ENCODE assay signal across 9 cellular contexts in the genomic region with DNA sequence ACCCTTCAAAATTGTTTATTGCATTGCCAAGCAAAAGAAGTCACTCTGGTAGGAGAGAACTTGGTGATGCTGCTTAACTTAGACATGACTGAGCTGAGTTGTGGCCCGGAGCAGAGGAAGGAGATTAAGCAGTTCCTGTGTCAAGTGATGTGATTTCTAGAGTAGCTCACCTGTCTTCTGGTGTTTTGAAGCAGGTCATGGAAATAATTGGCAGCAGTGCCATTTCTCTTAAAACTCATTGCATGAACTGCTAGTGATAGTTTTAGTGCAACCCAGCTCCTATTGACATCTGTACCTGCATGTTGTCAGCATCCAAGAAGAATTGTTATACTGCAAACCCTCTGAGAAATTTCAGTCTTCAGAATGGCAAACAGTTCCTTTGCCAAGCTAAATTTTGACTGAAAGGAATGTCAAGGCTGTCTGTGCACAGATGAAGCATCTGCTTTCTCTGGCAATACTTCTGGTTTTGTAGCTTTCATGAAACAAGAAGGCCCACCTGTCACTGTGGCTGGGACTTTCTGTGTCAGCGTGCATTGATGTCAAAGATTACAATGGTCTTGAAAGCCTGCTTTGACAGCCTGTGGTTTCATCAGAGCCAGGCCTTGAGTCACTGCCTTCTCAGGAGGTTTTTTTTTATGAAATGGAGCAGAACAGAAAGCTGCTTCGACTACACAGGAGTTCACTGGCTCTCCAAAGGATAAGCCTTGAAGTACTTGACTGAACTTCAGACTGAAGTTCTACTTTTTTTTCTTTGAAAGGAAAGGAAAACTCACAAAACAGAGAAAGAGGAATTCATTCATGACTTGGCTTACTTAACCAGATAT.
DNase-seq lines count a peak whose midpoint lies in the region; ATAC-seq lines count a peak whose summit lies in the region.
"Had no signal": no experiment of that assay in that cellular context is flagged by ENCODE, and none has a peak within 500 bp of the region (broad histone marks: within the 10 kb centered on the region; RNA-seq: fewer than 3 reads in every experiment).

No MANE protein-coding gene starts in this region.

- no peaks in the 10 kb centered on the region for H3K27me3 Mint-ChIP-seq in effector memory CD8-positive, alpha-beta T cell

- H3K36me3 Mint-ChIP-seq in effector memory CD8-positive, alpha-beta T cell (ENCODE audit: insufficient read depth) = no peaks in the 10 kb centered on the region

- peak; percentile 15 for DNase-seq in NCI-H2107 treated with DMSO at 0.1 percent for 48 hours (lab: John Stamatoyannopoulos, UW; ENCODE audit: unreplicated experiment)
- no peak for DNase-seq in NCI-H2107 (lab: John Stamatoyannopoulos, UW)
- peak; percentile 58 for DNase-seq in activated CD4-positive, alpha-beta T cell treated with anti-CD3 and anti-CD28 coated beads, Interleukin-2, amount 50 U/mL, for 1 hour
- peak; percentile 59 to 60 (median 59) for DNase-seq in effector memory CD8-positive, alpha-beta T cell
- DNase-seq in stimulated activated CD4-positive, alpha-beta T cell treated with anti-CD3 and anti-CD28 coated beads, TNF-alpha, amount 100 ng/mL, for 4 hours (ENCODE audit: low read depth in 3 of 3) = peak in 2 of 3 experiments; percentile 36 to 42
- no peak for DNase-seq in H7
- DNase-seq in DMS153 treated with DMSO at 0.1 percent for 48 hours (lab: John Stamatoyannopoulos, UW; ENCODE audit: unreplicated experiment) = no peak

- H3K27me3 ChIP-seq in H7 (ENCODE audit: control insufficient read depth, insufficient read depth, low read length) = no peaks in the 10 kb centered on the region

- peak; percentile 92 for ATAC-seq in HG03280 (IDR thresholded peaks at IDR 0.05; ENCODE audit: unreplicated experiment)
- ATAC-seq in effector memory CD8-positive, alpha-beta T cell (replicated peaks) = peak; percentile 99
- ATAC-seq: A549 had no signal

- H3K36me3 ChIP-seq in H7 (replicated peaks; ENCODE audit: control insufficient read depth, insufficient read depth, low read length) = no peaks in the 10 kb centered on the region

- H3K4me3 ChIP-seq in H7 (ENCODE audit: insufficient read depth, low read depth, low read length) = no peak overlapping the region
- H3K4me3 ChIP-seq: A549 had no signal

- H3K27ac Mint-ChIP-seq in effector memory CD8-positive, alpha-beta T cell = peak overlapping the region; percentile 39 to 96

- H3K9me3 Mint-ChIP-seq in effector memory CD8-positive, alpha-beta T cell = no peaks in the 10 kb centered on the region

- peaks cover 18 to 24% of the 10 kb centered on the region in 2 donors for H3K4me1 Mint-ChIP-seq in effector memory CD8-positive, alpha-beta T cell (ENCODE audit: low read depth in 2 of 2)

- H3K4me3 Mint-ChIP-seq in effector memory CD8-positive, alpha-beta T cell = peak overlapping the region in 1 of 2 donors; percentile 36

Comparison
In these comparisons a context has a peak if more than half of its experiments do, and no peak if none do; other contexts are left out.
1. DNase-seq: peak in NCI-H2107 treated with DMSO at 0.1 percent for 48 hours (single experiment), activated CD4-positive, alpha-beta T cell treated with anti-CD3 and anti-CD28 coated beads, Interleukin-2, amount 50 U/mL, for 1 hour (single experiment), effector memory CD8-positive, alpha-beta T cell (3 of 3) and stimulated activated CD4-positive, alpha-beta T cell treated with anti-CD3 and anti-CD28 coated beads, TNF-alpha, amount 100 ng/mL, for 4 hours (2 of 3); none in NCI-H2107 (single experiment), H7 (single experiment) and DMS153 treated with DMSO at 0.1 percent for 48 hours (single experiment).